ENCODE assay signal across 9 cellular contexts in the genomic region with DNA sequence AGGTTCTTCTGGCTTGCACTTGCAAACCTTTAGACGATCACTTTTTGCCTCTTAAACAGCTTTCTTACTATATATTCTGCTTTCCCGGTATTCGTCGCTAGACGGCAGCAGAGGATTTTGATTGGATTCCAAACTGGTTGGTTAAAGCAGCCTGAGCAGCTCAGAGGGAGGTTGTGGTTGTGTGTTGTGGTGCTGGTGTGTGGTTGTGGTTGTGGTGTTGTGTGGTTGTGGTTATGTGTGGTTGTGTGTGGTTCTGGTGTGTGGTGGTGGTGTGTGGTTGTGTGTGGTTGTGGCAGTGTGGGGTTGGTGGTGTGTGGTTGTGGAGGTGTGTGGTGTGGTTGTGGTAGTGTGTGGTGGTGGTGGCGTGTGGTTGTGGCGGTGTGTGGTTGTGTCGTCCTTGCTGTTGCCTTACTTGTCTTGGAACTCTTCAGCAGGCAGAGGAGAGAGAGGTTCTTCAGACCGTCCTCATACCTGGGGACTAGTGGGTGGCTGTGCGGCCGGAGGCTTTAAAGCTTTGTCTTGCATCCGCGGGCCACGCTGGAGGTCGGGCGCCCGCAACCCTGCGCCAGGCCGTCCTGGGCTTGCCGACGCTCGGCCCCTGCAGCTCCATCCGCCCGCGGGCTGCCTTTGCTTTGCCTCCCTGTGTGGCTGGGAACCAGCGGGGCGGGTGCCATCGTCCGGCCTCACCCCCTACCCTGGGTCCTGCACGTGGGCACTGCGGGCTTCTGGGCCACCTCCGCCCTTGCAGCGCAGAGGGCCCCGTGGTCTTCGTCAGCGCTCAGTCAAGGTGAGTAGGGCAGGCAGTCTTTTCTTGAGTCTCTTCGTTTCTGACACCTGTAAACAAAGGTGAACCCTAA.
DNase-seq lines count a peak whose midpoint lies in the region; ATAC-seq, FAIRE-seq and TF ChIP-seq lines count a peak whose summit lies in the region.
"Had no signal": no experiment of that assay in that cellular context is flagged by ENCODE, and none has a peak within 500 bp of the region (broad histone marks: within the 10 kb centered on the region; RNA-seq: fewer than 3 reads in every experiment).

No MANE protein-coding gene starts in this region.

- peaks cover 15% of the 10 kb centered on the region for H3K27me3 Mint-ChIP-seq in stimulated activated naive CD8-positive, alpha-beta T cell treated with anti-CD3 and anti-CD28 coated beads, Interleukin-15, amount 100 ng/mL, for 72 hours
- H3K27me3 Mint-ChIP-seq in T-cell = no peaks in the 10 kb centered on the region
- H3K27me3 Mint-ChIP-seq: activated B cell treated with CpG ODN at 0.5 μM for 24 hours had no signal

- H3K4me3 ChIP-seq in DOHH2 (ENCODE audit: low read length) (no peak overlapping the region), brain microvascular endothelial cell (ENCODE audit: low read depth, low read length) (no peak overlapping the region)

- intact Hi-C loops in posterior vena cava (cut with DNase I) = loop anchor here in 1 of 2 donors (5.0 to 10.0 kb wide), 3 partner anchors 64 to 257 kb away; no protein-coding TSS in a partner anchor

- H3K27ac Mint-ChIP-seq in stimulated activated naive CD8-positive, alpha-beta T cell treated with anti-CD3 and anti-CD28 coated beads, Interleukin-15, amount 100 ng/mL, for 72 hours = peak overlapping the region; percentile 5 to 16
- H3K27ac Mint-ChIP-seq in T-cell = no peak overlapping the region
- H3K27ac Mint-ChIP-seq: activated B cell treated with CpG ODN at 0.5 μM for 24 hours had no signal

- no peaks in the 10 kb centered on the region for H3K4me1 ChIP-seq in DOHH2 (ENCODE audit: control insufficient read depth, low read length)

- no peaks in the 10 kb centered on the region for H3K27me3 ChIP-seq in DOHH2 (ENCODE audit: control insufficient read depth, low read length)
- H3K27me3 ChIP-seq in brain microvascular endothelial cell (replicated peaks) = no peaks in the 10 kb centered on the region

- peak; percentile 9 for DNase-seq in HPDE6-E6E7 (ENCODE audit: extremely low spot score)
- DNase-seq in NOMO-1 (lab: John Stamatoyannopoulos, UW; ENCODE audit: unreplicated experiment in 2 of 2) = peak; percentile 5 to 40
- DNase-seq in brain microvascular endothelial cell = peak; percentile 86
- DNase-seq in stimulated activated naive CD8-positive, alpha-beta T cell treated with anti-CD3 and anti-CD28 coated beads, Interleukin-15, amount 100 ng/mL, for 72 hours = peak; percentile 24 to 28
- no peak for DNase-seq in posterior vena cava (ENCODE audit: low spot score)
- no peak for DNase-seq in T-cell
- DNase-seq: activated B cell treated with CpG ODN at 0.5 μM for 24 hours had no signal

- in situ Hi-C loops in brain microvascular endothelial cell (cut with HindIII; ENCODE audit: low pct_ligation_motif_present, low sequenced_read_pairs) = no loop called here

- H3K36me3 ChIP-seq in DOHH2 (ENCODE audit: control insufficient read depth, low read length) (no peaks in the 10 kb centered on the region), brain microvascular endothelial cell (replicated peaks) (no peaks in the 10 kb centered on the region)

- ATAC-seq in stimulated activated naive CD8-positive, alpha-beta T cell treated with anti-CD3 and anti-CD28 coated beads, Interleukin-15, amount 100 ng/mL, for 72 hours = peak; percentile 55
- no peak for ATAC-seq in T-cell (replicated peaks in 1 of 4)

- no peaks in the 10 kb centered on the region for H3K9me2 ChIP-seq in DOHH2 (replicated peaks; ENCODE audit: control insufficient read depth, low read length)

- H3K4me3 Mint-ChIP-seq in stimulated activated naive CD8-positive, alpha-beta T cell treated with anti-CD3 and anti-CD28 coated beads, Interleukin-15, amount 100 ng/mL, for 72 hours = peak overlapping the region in 1 of 2 donors; percentile 0
- H3K4me3 Mint-ChIP-seq in T-cell = no peak overlapping the region
- H3K4me3 Mint-ChIP-seq: activated B cell treated with CpG ODN at 0.5 μM for 24 hours had no signal

- H3K27ac ChIP-seq in DOHH2 (ENCODE audit: low read depth, low read length) = no peak overlapping the region
- no peak overlapping the region for H3K27ac ChIP-seq in brain microvascular endothelial cell

- H4K20me1 ChIP-seq in DOHH2 (ENCODE audit: control insufficient read depth, insufficient read depth, low read depth, low read length) = no peaks in the 10 kb centered on the region

- H3K9me3 Mint-ChIP-seq in stimulated activated naive CD8-positive, alpha-beta T cell treated with anti-CD3 and anti-CD28 coated beads, Interleukin-15, amount 100 ng/mL, for 72 hours = peaks cover 15 to 18% of the 10 kb centered on the region in 2 donors
- H3K9me3 Mint-ChIP-seq in T-cell = peaks cover 3 to 5% (median 4%) of the 10 kb centered on the region in 3 donors
- H3K9me3 Mint-ChIP-seq: activated B cell treated with CpG ODN at 0.5 μM for 24 hours had no signal

- TF ChIP-seq CTCF in DOHH2 (IDR thresholded peaks at IDR 0.05; ENCODE audit: low read depth, low read length, poor library complexity, severe bottlenecking) (peak; percentile 43), brain microvascular endothelial cell (IDR thresholded peaks at IDR 0.05; ENCODE audit: low read depth, low read length, missing control alignments) (peak; percentile 92)

- CTCF ChIA-PET in T-cell (lab: Charles Lee) = interaction anchor here in 1 of 2 donors (0.7 kb wide), 1 partner anchor 629 kb away, joined by 3 read pairs; no protein-coding TSS in a partner anchor

- no peaks in the 10 kb centered on the region for H3K36me3 Mint-ChIP-seq in T-cell

- H3K9me3 ChIP-seq in DOHH2 (ENCODE audit: control insufficient read depth, insufficient read depth, low read length) = no peaks in the 10 kb centered on the region

- peak; percentile 21 for FAIRE-seq in islet of Langerhans (lab: Jason Lieb, UNC)

- no peaks in the 10 kb centered on the region for H3F3A ChIP-seq in DOHH2 (ENCODE audit: control insufficient read depth, insufficient read depth)

- no peaks in the 10 kb centered on the region for H3K4me1 Mint-ChIP-seq in stimulated activated naive CD8-positive, alpha-beta T cell treated with anti-CD3 and anti-CD28 coated beads, Interleukin-15, amount 100 ng/mL, for 72 hours
- no peaks in the 10 kb centered on the region for H3K4me1 Mint-ChIP-seq in T-cell
- H3K4me1 Mint-ChIP-seq: activated B cell treated with CpG ODN at 0.5 μM for 24 hours had no signal

- no peak overlapping the region for H3K4me2 ChIP-seq in DOHH2 (ENCODE audit: low read length)

- POLR2A ChIA-PET in T-cell (lab: Charles Lee) = no interaction called here

- H3K79me2 ChIP-seq in DOHH2 (ENCODE audit: control insufficient read depth, low read length) = no peaks in the 10 kb centered on the region

Comparison
In these comparisons a context has a peak if more than half of its experiments do, and no peak if none do; other contexts are left out.
1. DNase-seq: peak in HPDE6-E6E7 (single experiment), NOMO-1 (2 of 2), brain microvascular endothelial cell (single experiment) and stimulated activated naive CD8-positive, alpha-beta T cell treated with anti-CD3 and anti-CD28 coated beads, Interleukin-15, amount 100 ng/mL, for 72 hours (2 of 2); none in posterior vena cava (single experiment) and T-cell (0 of 34).
2. H3K27ac Mint-ChIP-seq: peak in stimulated activated naive CD8-positive, alpha-beta T cell treated with anti-CD3 and anti-CD28 coated beads, Interleukin-15, amount 100 ng/mL, for 72 hours (2 of 2); none in T-cell (0 of 2).